In the genomic region with DNA sequence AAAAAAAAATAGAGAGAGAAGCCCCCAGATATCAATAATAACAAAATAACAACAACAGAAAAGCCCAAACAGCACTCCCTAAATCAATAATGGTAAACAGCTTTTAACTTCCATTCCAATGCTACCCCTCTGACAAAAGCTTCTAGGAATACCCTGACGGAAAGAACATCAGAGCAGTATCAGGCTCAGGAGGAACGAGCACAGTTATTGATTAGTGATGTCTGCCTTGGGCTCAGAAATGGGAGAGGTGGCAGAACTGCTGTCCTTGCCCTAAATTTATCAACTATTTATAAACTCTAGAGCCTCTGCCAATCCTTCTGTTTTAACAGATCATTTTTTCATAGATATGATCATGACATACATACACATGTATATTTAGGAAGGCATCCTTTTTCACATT, we compare ENCODE assay signal across 3 cellular contexts.
TF ChIP-seq lines count a peak whose summit lies in the region.

No MANE protein-coding gene starts in this region.

TF ChIP-seq in HEK293, 187 proteins besides CTCF, POLR2A, EP300 and RAD21:
- TF ChIP-seq ZNF600 (tag by site-specific recombination; IDR thresholded peaks at IDR 0.05) (no peak), ZNF544 (tag by site-specific recombination; IDR thresholded peaks at IDR 0.05) (no peak), ZNF23 (tag by site-specific recombination; IDR thresholded peaks at IDR 0.05; ENCODE audit: borderline replicate concordance) (peak; percentile 57; the same call in 1 of the 2 replicates), KLF9 (tag by site-specific recombination; IDR thresholded peaks at IDR 0.05; ENCODE audit: low read depth) (no peak), ZBTB17 (tag by site-specific recombination; IDR thresholded peaks at IDR 0.05) (peak; percentile 53; the same call in 1 of the 2 replicates)

TF ChIP-seq in K562, 482 proteins besides CTCF, POLR2A, EP300 and RAD21:
- TF ChIP-seq CBX5 (IDR thresholded peaks at IDR 0.05; ENCODE audit: borderline replicate concordance, low read depth) (no peak), ZSCAN32 (CRISPR knock-in tag; IDR thresholded peaks at IDR 0.05) (no peak), NFIX (CRISPR knock-in tag; IDR thresholded peaks at IDR 0.05; ENCODE audit: low read depth) (no peak), ZNF23 (CRISPR knock-in tag; IDR thresholded peaks at IDR 0.05) (peak; percentile 80; the same call in 1 of the 2 replicates), PHB2 (IDR thresholded peaks at IDR 0.05; ENCODE audit: low read depth) (no peak), GTF2A2 (tag; IDR thresholded peaks at IDR 0.05) (no peak), PYGO2 (tag; IDR thresholded peaks at IDR 0.05) (no peak)

TF ChIP-seq in SK-N-SH treated with all-trans-retinoic acid at 6 μM for 48 hours, 23 proteins besides CTCF, POLR2A, EP300 and RAD21:
- TF ChIP-seq ZC3H10 (CRISPR knock-in tag; IDR thresholded peaks at IDR 0.05) (no peak), ESRRG (CRISPR knock-in tag; IDR thresholded peaks at IDR 0.05) (no peak), CSRNP3 (CRISPR knock-in tag; IDR thresholded peaks at IDR 0.05) (no peak), ZNF8 (CRISPR knock-in tag; IDR thresholded peaks at IDR 0.05) (no peak), CSDC2 (CRISPR knock-in tag; IDR thresholded peaks at IDR 0.05) (no peak), CREB5 (CRISPR knock-in tag; IDR thresholded peaks at IDR 0.05; ENCODE audit: low read depth) (no peak), ZFP3 (CRISPR knock-in tag; IDR thresholded peaks at IDR 0.05) (no peak), PPARA (CRISPR knock-in tag; IDR thresholded peaks at IDR 0.05; ENCODE audit: borderline replicate concordance) (no peak)
TF ChIP-seq in SK-N-SH treated with all-trans-retinoic acid at 6 μM for 48 hours: peak in this region for 0.
